26 cellular contexts compared by ENCODE assay signal in the genomic region with DNA sequence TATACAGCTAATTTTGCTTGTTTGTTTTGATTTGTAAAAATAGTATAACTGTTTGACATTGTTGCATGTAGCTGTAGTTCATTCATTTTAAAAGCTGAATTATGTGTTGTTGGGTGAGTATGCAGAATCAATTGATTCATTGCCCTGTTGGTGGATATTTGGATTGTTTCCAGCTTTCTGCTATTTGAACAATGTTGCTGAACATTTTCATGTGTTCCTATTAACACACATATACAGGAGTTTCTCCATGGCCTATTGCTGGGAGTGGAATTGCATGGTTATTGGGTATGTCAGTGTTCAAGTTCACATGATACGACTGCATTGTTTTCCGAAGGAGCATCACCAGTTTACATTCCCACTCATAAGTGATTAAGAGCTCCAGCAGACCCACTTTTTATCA.
A peak's percentile ranks its signal among the peaks of the same experiment; 100 is the strongest.
DNase-seq lines count a peak whose midpoint lies in the region; ATAC-seq, FAIRE-seq and TF ChIP-seq lines count a peak whose summit lies in the region.
"Had no signal": no experiment of that assay in that cellular context is flagged by ENCODE, and none has a peak within 500 bp of the region (broad histone marks: within the 10 kb centered on the region; RNA-seq: fewer than 3 reads in every experiment).

No MANE protein-coding gene starts in this region.

- no peak for TF ChIP-seq EP300 in A549 (IDR thresholded peaks at IDR 0.05)

- H3K27ac Mint-ChIP-seq in HFFc6 = peak overlapping the region; percentile 85
- H3K27ac Mint-ChIP-seq: activated CD8-positive, alpha-beta T cell treated with anti-CD3 and anti-CD28 coated beads for 36 hours; naive B cell; T-cell had no signal

- H3K36me3 ChIP-seq in mammary epithelial cell (ENCODE audit: insufficient read depth, low read length) (peaks cover 4% of the 10 kb centered on the region), heart left ventricle (no peaks in the 10 kb centered on the region)
- H3K36me3 ChIP-seq: adrenal gland, BE2C, cardiac muscle cell, heart right ventricle, MG63, Peyer's patch, SJCRH30 had no signal

- peaks cover 3% of the 10 kb centered on the region for H3K9me3 Mint-ChIP-seq in HFFc6
- H3K9me3 Mint-ChIP-seq: activated CD8-positive, alpha-beta T cell treated with anti-CD3 and anti-CD28 coated beads for 36 hours; dendritic cell treated with granulocyte-macrophage colony-stimulating factor and Interleukin-4, amounts not matched to agents 40 ng/mL and 50 ng/mL, for 4 days; naive B cell; T-cell had no signal

- H3K27me3 Mint-ChIP-seq in HFFc6 (ENCODE audit: insufficient read depth) = peaks cover 2% of the 10 kb centered on the region
- H3K27me3 Mint-ChIP-seq: dendritic cell treated with granulocyte-macrophage colony-stimulating factor and Interleukin-4, amounts not matched to agents 40 ng/mL and 50 ng/mL, for 4 days; naive B cell had no signal

- H3K4me3 ChIP-seq in A549 (no peak overlapping the region; the same call in 2 of the 3 replicates), mammary epithelial cell (replicated peaks in 1 of 3; ENCODE audit: insufficient read depth in 1 of 3, low read depth in 2 of 3, low read length in 3 of 3) (no peak overlapping the region), heart left ventricle (no peak overlapping the region)
- H3K4me3 ChIP-seq: adrenal gland, cardiac muscle cell, heart right ventricle, K562, MG63, Peyer's patch, SJCRH30 had no signal

- POLR2A ChIA-PET in A549 (lab: Yijun Ruan, JAX) = interaction anchor here (1.1 to 2.7 kb wide), 2 partner anchors 76 to 302 kb away, joined by 3 to 23 read pairs; partner anchors contain the start of genes KICS2 and SRGAP1

- in situ Hi-C loops in mammary epithelial cell (cut with MboI; ENCODE audit: low sequenced_read_pairs in 2 of 2) = no loop called here

- CTCF ChIA-PET in A549 (lab: Yijun Ruan, JAX) (interaction anchor here (0.5 to 2.5 kb wide), 4 partner anchors 69 to 125 kb away, joined by 3 to 13 read pairs (median 6); partner anchors contain the start of gene SRGAP1), mammary epithelial cell (lab: Charles Lee; ENCODE audit: low non-redundant PET) (no interaction called here)

- H3K27me3 ChIP-seq in mammary epithelial cell (ENCODE audit: insufficient read depth, low read length) = no peaks in the 10 kb centered on the region
- no peaks in the 10 kb centered on the region for H3K27me3 ChIP-seq in heart left ventricle
- H3K27me3 ChIP-seq: adrenal gland, BE2C, cardiac muscle cell, heart right ventricle, MG63, Peyer's patch, SJCRH30 had no signal

- H3K4me1 Mint-ChIP-seq in HFFc6 (ENCODE audit: low read depth) = peaks cover 98% of the 10 kb centered on the region
- H3K4me1 Mint-ChIP-seq: T-cell had no signal

- TF ChIP-seq CTCF in A549 (IDR thresholded peaks at IDR 0.05) = no peak
- TF ChIP-seq CTCF in HFFc6 (IDR thresholded peaks at IDR 0.05) = no peak
- no peak for TF ChIP-seq CTCF in mammary epithelial cell (conservative IDR thresholded peaks at IDR 0.05 in 1 of 2, IDR thresholded peaks at IDR 0.05 in 1 of 2; ENCODE audit: extremely low read depth in 1 of 2, insufficient read depth in 1 of 2, low read depth in 1 of 2, low read length in 2 of 2)
- no peak for TF ChIP-seq CTCF in heart left ventricle (IDR thresholded peaks at IDR 0.05)

- H3K4me1 ChIP-seq in A549 = peaks cover 71% of the 10 kb centered on the region
- peaks cover 72% of the 10 kb centered on the region for H3K4me1 ChIP-seq in mammary epithelial cell (ENCODE audit: insufficient read depth, low read length)
- H3K4me1 ChIP-seq in heart left ventricle = peaks cover 0 to 46% (median 3%) of the 10 kb centered on the region in 12 donors

- BruUV-seq in mammary epithelial cell (replicated peaks; lab: Mats Ljungman, UMichigan) = no TSS peak

- H3K9ac ChIP-seq in mammary epithelial cell (ENCODE audit: insufficient read depth, low read length) = no peak overlapping the region

- H3K4me2 ChIP-seq in A549 (peak overlapping the region; percentile 77), mammary epithelial cell (ENCODE audit: insufficient read depth, low read depth, low read length) (no peak overlapping the region)

- no peak for TF ChIP-seq POLR2A in A549 (IDR thresholded peaks at IDR 0.05; ENCODE audit: low read length)
- TF ChIP-seq POLR2A in heart left ventricle (IDR thresholded peaks at IDR 0.05) = no peak

- no peak overlapping the region for H2AFZ ChIP-seq in mammary epithelial cell (ENCODE audit: low read depth, low read length)

- 91% methylated on average over 2 of the region's 2 CpGs for WGBS in A549 (ENCODE audit: missing lambda C conversion rate)
- WGBS in mammary epithelial cell (ENCODE audit: low coverage, missing lambda C conversion rate) = 100% methylated on average over 2 of the region's 2 CpGs
- WGBS in heart left ventricle, 4 donors = 93 to 100% (median 98%) methylated on average over 2 of the region's 2 CpGs

- peaks cover 34% of the 10 kb centered on the region for H3K36me3 Mint-ChIP-seq in HFFc6 (ENCODE audit: low read depth)
- H3K36me3 Mint-ChIP-seq: naive B cell, T-cell had no signal

- no peak for TF ChIP-seq RAD21 in A549 (conservative IDR thresholded peaks at IDR 0.05 in 1 of 2, IDR thresholded peaks at IDR 0.05 in 1 of 2)

- FAIRE-seq in A549 (lab: Jason Lieb, UNC) = no peak
- FAIRE-seq: A204.1, endometrium, K562 had no signal

- dilution Hi-C loops in mammary epithelial cell (cut with HindIII; ENCODE audit: low sequenced_read_pairs) = no loop called here

- H3K79me2 ChIP-seq in mammary epithelial cell (ENCODE audit: insufficient read depth, low read length) = peaks cover 81% of the 10 kb centered on the region

- no peak for DNase-seq in A549 (ENCODE audit: low read depth in 1 of 2, low spot score in 1 of 2)
- DNase-seq in HFFc6 = no peak
- no peak for DNase-seq in mammary epithelial cell
- peak; percentile 18 for DNase-seq in glomerular endothelial cell (ENCODE audit: extremely low read depth, low read depth, low spot score)
- DNase-seq in D341Med (ENCODE audit: low spot score) = no peak
- no peak for DNase-seq in heart left ventricle
- DNase-seq: activated CD8-positive, alpha-beta T cell treated with anti-CD3 and anti-CD28 coated beads for 36 hours; activated naive CD4-positive, alpha-beta T cell; adrenal gland; BE2C; DMS79; heart right ventricle; mesendoderm; MG63; naive B cell; NCI-H2081 treated with DMSO at 0.1 percent for 48 hours; Peyer's patch; SJCRH30; T-cell had no signal

- no peaks in the 10 kb centered on the region for H4K20me1 ChIP-seq in mammary epithelial cell (ENCODE audit: insufficient read depth, low read length)

- H3K27ac ChIP-seq in A549 (peak overlapping the region; percentile 94 to 97), mammary epithelial cell (ENCODE audit: insufficient read depth, low read depth, low read length) (peak overlapping the region; percentile 98), heart left ventricle (no peak overlapping the region)
- H3K27ac ChIP-seq: cardiac muscle cell, heart right ventricle, SJCRH30 had no signal

- peak overlapping the region; percentile 46; the same call in 1 of the 2 replicates for H3K4me3 Mint-ChIP-seq in HFFc6
- H3K4me3 Mint-ChIP-seq: activated CD8-positive, alpha-beta T cell treated with anti-CD3 and anti-CD28 coated beads for 36 hours; dendritic cell treated with granulocyte-macrophage colony-stimulating factor and Interleukin-4, amounts not matched to agents 40 ng/mL and 50 ng/mL, for 4 days; naive B cell; T-cell had no signal

- intact Hi-C loops in mammary epithelial cell (cut with micrococcal nuclease) = no loop called here
- intact Hi-C loops in heart left ventricle (cut with DNase I) = no loop called here

- no peak for ATAC-seq in A549
- no peak for ATAC-seq in GM19463 (IDR thresholded peaks at IDR 0.05; ENCODE audit: unreplicated experiment)
- no peak for ATAC-seq in HG03520 (IDR thresholded peaks at IDR 0.05; ENCODE audit: unreplicated experiment)
- no peak for ATAC-seq in heart left ventricle
- ATAC-seq: activated CD8-positive, alpha-beta T cell treated with anti-CD3 and anti-CD28 coated beads for 36 hours; heart right ventricle; K562; T-cell had no signal

- H3K9me3 ChIP-seq in A549 (no peaks in the 10 kb centered on the region), mammary epithelial cell (replicated peaks; ENCODE audit: insufficient read depth, low read length) (no peaks in the 10 kb centered on the region), heart left ventricle (no peaks in the 10 kb centered on the region)
- H3K9me3 ChIP-seq: adrenal gland, BE2C, heart right ventricle, MG63, Peyer's patch, SJCRH30 had no signal

TF ChIP-seq in A549, 52 proteins besides CTCF, POLR2A, EP300 and RAD21 (continues in another document):
- no peak for TF ChIP-seq MAZ (IDR thresholded peaks at IDR 0.05; ENCODE audit: borderline replicate concordance, low read depth, low read length)
- TF ChIP-seq ZSCAN20 (CRISPR knock-in tag; IDR thresholded peaks at IDR 0.05) = no peak
- no peak for TF ChIP-seq ATOH8 (CRISPR knock-in tag; IDR thresholded peaks at IDR 0.05; ENCODE audit: low read depth)
- TF ChIP-seq JUN (IDR thresholded peaks at IDR 0.05) = no peak
- no peak for TF ChIP-seq HOXB13 (CRISPR knock-in tag; IDR thresholded peaks at IDR 0.05; ENCODE audit: low read depth)
- no peak for TF ChIP-seq CBX2 (IDR thresholded peaks at IDR 0.05; ENCODE audit: borderline replicate concordance, low read depth)
- TF ChIP-seq, protein P1, sequence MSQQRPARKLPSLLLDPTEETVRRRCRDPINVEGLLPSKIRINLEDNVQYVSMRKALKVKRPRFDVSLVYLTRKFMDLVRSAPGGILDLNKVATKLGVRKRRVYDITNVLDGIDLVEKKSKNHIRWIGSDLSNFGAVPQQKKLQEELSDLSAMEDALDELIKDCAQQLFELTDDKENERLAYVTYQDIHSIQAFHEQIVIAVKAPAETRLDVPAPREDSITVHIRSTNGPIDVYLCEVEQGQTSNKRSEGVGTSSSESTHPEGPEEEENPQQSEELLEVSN (IDR thresholded peaks at IDR 0.05; ENCODE audit: borderline replicate concordance, low read depth) = no peak
- no peak for TF ChIP-seq KDM5A (IDR thresholded peaks at IDR 0.05)
- no peak for TF ChIP-seq EHMT2 (IDR thresholded peaks at IDR 0.05; ENCODE audit: low read depth)
- no peak for TF ChIP-seq SREBF2 (IDR thresholded peaks at IDR 0.05)
- TF ChIP-seq FOXS1 (CRISPR knock-in tag; IDR thresholded peaks at IDR 0.05) = no peak

Comparison
In these comparisons a context has a peak if more than half of its experiments do, and no peak if none do; other contexts are left out.
1. H3K27ac ChIP-seq: peak in A549 (2 of 2) and mammary epithelial cell (single experiment); none in heart left ventricle (0 of 12).